Comparison of ENCODE assay signal across 11 cellular contexts in the genomic region with DNA sequence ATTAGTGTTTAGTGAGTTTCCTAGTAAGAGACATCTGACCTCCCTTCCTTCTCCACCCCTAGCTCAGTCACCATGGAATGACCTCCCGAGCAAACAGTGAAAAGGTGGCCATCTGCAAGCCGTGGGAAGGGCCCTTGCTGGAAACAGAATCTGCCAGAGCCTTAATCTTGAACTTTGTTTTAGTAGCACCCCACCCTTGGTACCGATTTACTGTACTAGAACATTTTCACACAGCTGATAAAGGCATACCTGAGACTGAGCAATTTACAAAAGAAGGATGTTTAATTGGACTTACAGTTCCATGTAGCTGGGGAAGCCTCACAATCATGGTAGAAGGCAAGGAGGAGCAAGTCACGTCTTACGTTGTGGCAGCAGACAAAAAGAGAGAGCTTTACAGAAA.
"Had no signal": no experiment of that assay in that cellular context is flagged by ENCODE, and none has a peak within 500 bp of the region (broad histone marks: within the 10 kb centered on the region; RNA-seq: fewer than 3 reads in every experiment).

No MANE protein-coding gene starts in this region.

- H3K9ac ChIP-seq: GM23248 had no signal

- H3K36me3 ChIP-seq: HAP-1 had no signal

- H2AFZ ChIP-seq: GM23248, GM23338 had no signal

- H3K4me1 ChIP-seq: HAP-1 had no signal

- DNase-seq: GM23248, GOT3, H7, H9, HCEC 1CT, HFFc6 had no signal

- H3K4me2 ChIP-seq: GM23338 had no signal

- FAIRE-seq: H1, H54 had no signal

- H3K9me3 ChIP-seq: HAP-1 had no signal

- H3K27ac ChIP-seq: GM23248 had no signal

- H3K4me3 ChIP-seq: GM23248, GM23338, HAP-1 had no signal

- ATAC-seq: GM23338, HCT116 had no signal
